10 cellular contexts compared by ENCODE assay signal in the genomic region with DNA sequence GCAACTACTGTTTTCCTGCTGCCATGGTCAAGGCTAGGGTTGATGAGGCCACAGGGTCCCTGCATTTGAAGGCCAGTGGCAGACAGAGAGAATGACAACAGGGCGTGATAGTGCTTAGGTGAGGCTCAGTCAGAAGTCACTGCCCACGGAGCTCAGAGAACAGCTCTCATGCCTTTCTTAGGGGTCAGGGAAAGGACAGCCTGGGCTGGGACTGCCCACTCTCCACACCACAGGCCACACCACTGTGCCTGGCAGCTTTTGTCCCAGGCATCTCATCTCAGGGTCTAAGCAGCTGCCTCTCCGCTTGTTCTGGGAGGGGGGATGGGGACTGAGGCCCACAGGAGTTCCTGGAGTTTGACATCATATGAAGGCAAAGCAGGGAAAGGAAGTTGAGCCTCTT.
"Had no signal": no experiment of that assay in that cellular context is flagged by ENCODE, and none has a peak within 500 bp of the region (broad histone marks: within the 10 kb centered on the region; RNA-seq: fewer than 3 reads in every experiment).

No MANE protein-coding gene starts in this region.

- ATAC-seq: foreskin keratinocyte; left lung; stimulated activated naive CD8-positive, alpha-beta T cell treated with anti-CD3 and anti-CD28 coated beads, Interleukin-15, amount 100 ng/mL, for 72 hours had no signal

- H3K36me3 ChIP-seq: left lung, ovary had no signal

- H3K4me3 ChIP-seq: left lung, ovary, skin epidermis had no signal

- H3K9me3 ChIP-seq: left lung, ovary had no signal

- H3K27ac ChIP-seq: foreskin keratinocyte, left lung, ovary, skin epidermis had no signal

- DNase-seq: activated gamma-delta T cell; amygdala; foreskin keratinocyte; left lung; mesenchymal stem cell; ovary; stimulated activated CD4-positive, alpha-beta T cell treated with anti-CD3 and anti-CD28 coated beads, Interleukin-4, amount 100 ng/mL, for 4 hours; stimulated activated naive CD8-positive, alpha-beta T cell treated with anti-CD3 and anti-CD28 coated beads, Interleukin-15, amount 100 ng/mL, for 72 hours; T-helper 9 cell had no signal

- H3K4me1 ChIP-seq: foreskin keratinocyte, left lung had no signal

- H3K27me3 ChIP-seq: foreskin keratinocyte, ovary had no signal
